ENCODE assay signal across 37 cellular contexts in the genomic region with DNA sequence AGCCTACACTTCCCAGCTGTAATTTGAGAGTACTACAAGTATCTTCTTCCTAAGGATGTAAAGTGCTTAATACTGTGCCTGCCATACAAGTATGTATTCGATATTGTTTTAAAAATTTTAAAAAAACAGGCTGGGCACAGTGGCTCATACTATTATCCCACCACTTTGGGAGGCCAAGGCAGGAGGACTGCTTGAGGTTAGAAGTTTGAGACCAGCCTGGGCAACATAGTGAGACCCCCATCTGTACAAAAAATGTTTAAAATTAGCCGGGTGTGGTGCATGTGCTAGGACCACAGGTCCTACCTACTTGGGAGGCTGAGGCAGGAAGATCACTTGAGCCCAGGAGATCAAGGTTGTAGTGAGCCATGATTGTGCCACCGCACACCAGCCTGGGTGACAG.
"Had no signal": no experiment of that assay in that cellular context is flagged by ENCODE, and none has a peak within 500 bp of the region (broad histone marks: within the 10 kb centered on the region; RNA-seq: fewer than 3 reads in every experiment).

No MANE protein-coding gene starts in this region.

- H3K9me3 Mint-ChIP-seq: activated naive CD4-positive, alpha-beta T cell treated with anti-CD3 and anti-CD28 coated beads for 36 hours; activated naive CD4-positive, alpha-beta T cell treated with anti-CD3 and anti-CD28 coated beads, Interleukin-2, amount 10 ng/mL, durations not matched to agents 7 days and 5 days; activated naive CD4-positive, alpha-beta T cell treated with anti-CD3 and anti-CD28 coated beads, Interleukin-2, amount 50 U/mL, for 24 hours; activated naive CD4-positive, alpha-beta T cell treated with anti-CD3 and anti-CD28 coated beads, Interleukin-2, amount 50 U/mL, for 72 hours; activated naive CD8-positive, alpha-beta T cell treated with anti-CD3 and anti-CD28 coated beads for 36 hours; activated naive CD8-positive, alpha-beta T cell treated with anti-CD3 and anti-CD28 coated beads, Interleukin-2, amount 10 ng/mL, durations not matched to agents 7 days and 5 days; activated naive CD8-positive, alpha-beta T cell treated with anti-CD3 and anti-CD28 coated beads, Interleukin-2, amount 50 U/mL, for 24 hours; activated T-cell treated with anti-CD3 and anti-CD28 coated beads, Interleukin-2, amount 50 U/mL, for 24 hours; activated T-cell treated with anti-CD3 and anti-CD28 coated beads, Interleukin-2, amount 50 U/mL, for 4 hours; activated T-cell treated with anti-CD3 and anti-CD28 coated beads, Interleukin-2, amount 50 U/mL, for 72 hours; activated T-helper 1 cell treated with anti-CD3 and anti-CD28 coated beads, Interleukin-12 subunit alpha, Interleukin-12 subunit beta, Interleukin-2, Interleukin-4 antibody, amounts not matched to agents 30 ng/mL and 10 ng/mL and 1 ng/mL, durations not matched to agents 14 hours and 24 hours and 36 hours; activated T-helper 17 cell treated with anti-CD3 and anti-CD28 coated beads, Interleukin-2, amount 50 U/mL, for 72 hours; activated T-helper 2 cell treated with anti-CD3 and anti-CD28 coated beads, Interferon-gamma antibody, Interleukin-2, Interleukin-4, amounts not matched to agents 10 μg/mL and 5 μg/mL and 100 μg/mL, durations not matched to agents 14 hours and 24 hours and 36 hours; brain; central memory CD8-positive, alpha-beta T cell had no signal

- H3K27ac Mint-ChIP-seq: activated naive CD4-positive, alpha-beta T cell treated with anti-CD3 and anti-CD28 coated beads for 36 hours; activated naive CD4-positive, alpha-beta T cell treated with anti-CD3 and anti-CD28 coated beads, Interleukin-2, amount 10 ng/mL, durations not matched to agents 7 days and 5 days; activated naive CD4-positive, alpha-beta T cell treated with anti-CD3 and anti-CD28 coated beads, Interleukin-2, amount 50 U/mL, for 24 hours; activated naive CD4-positive, alpha-beta T cell treated with anti-CD3 and anti-CD28 coated beads, Interleukin-2, amount 50 U/mL, for 72 hours; activated naive CD8-positive, alpha-beta T cell; activated naive CD8-positive, alpha-beta T cell treated with anti-CD3 and anti-CD28 coated beads for 36 hours; activated naive CD8-positive, alpha-beta T cell treated with anti-CD3 and anti-CD28 coated beads, Interleukin-2, amount 10 ng/mL, durations not matched to agents 7 days and 5 days; activated naive CD8-positive, alpha-beta T cell treated with anti-CD3 and anti-CD28 coated beads, Interleukin-2, amount 50 U/mL, for 24 hours; activated T-cell treated with anti-CD3 and anti-CD28 coated beads, Interleukin-2, amount 50 U/mL, for 24 hours; activated T-cell treated with anti-CD3 and anti-CD28 coated beads, Interleukin-2, amount 50 U/mL, for 72 hours; activated T-helper 1 cell treated with anti-CD3 and anti-CD28 coated beads, Interleukin-12 subunit alpha, Interleukin-12 subunit beta, Interleukin-2, Interleukin-4 antibody, amounts not matched to agents 30 ng/mL and 10 ng/mL and 1 ng/mL, durations not matched to agents 14 hours and 24 hours and 36 hours; activated T-helper 17 cell treated with anti-CD3 and anti-CD28 coated beads, Interleukin-2, amount 50 U/mL, for 72 hours; activated T-helper 2 cell treated with anti-CD3 and anti-CD28 coated beads, Interferon-gamma antibody, Interleukin-2, Interleukin-4, amounts not matched to agents 10 μg/mL and 5 μg/mL and 100 μg/mL, durations not matched to agents 14 hours and 24 hours and 36 hours had no signal

- H3K4me3 ChIP-seq: adrenal gland, ascending aorta, body of pancreas, breast epithelium, cardiac muscle cell had no signal

- ATAC-seq: activated naive CD4-positive, alpha-beta T cell treated with anti-CD3 and anti-CD28 coated beads, Interleukin-2, amount 50 U/mL, for 72 hours; activated naive CD8-positive, alpha-beta T cell treated with anti-CD3 and anti-CD28 coated beads, Interleukin-2, amount 50 U/mL, for 24 hours; activated T-cell treated with anti-CD3 and anti-CD28 coated beads, Interleukin-2, amount 50 U/mL, for 4 hours; activated T-cell treated with anti-CD3 and anti-CD28 coated beads, Interleukin-2, amount 50 U/mL, for 72 hours; activated T-helper 17 cell treated with anti-CD3 and anti-CD28 coated beads, Interleukin-2, amount 50 U/mL, for 72 hours; body of pancreas had no signal

- H3K36me3 ChIP-seq: breast epithelium had no signal

- DNase-seq: activated effector memory CD4-positive, alpha-beta T cell treated with anti-CD3 and anti-CD28 coated beads, Interleukin-2, amount 50 U/mL, for 16 hours; activated gamma-delta T cell; activated gamma-delta T cell treated with Interleukin-2 at 50 U/mL for 16 hours; activated naive CD4-positive, alpha-beta T cell; activated naive CD4-positive, alpha-beta T cell treated with anti-CD3 and anti-CD28 coated beads for 36 hours; activated naive CD4-positive, alpha-beta T cell treated with anti-CD3 and anti-CD28 coated beads, Interleukin-2, amount 10 ng/mL, durations not matched to agents 7 days and 5 days; activated naive CD4-positive, alpha-beta T cell treated with anti-CD3 and anti-CD28 coated beads, Interleukin-2, amount 50 U/mL, for 16 hours; activated naive CD4-positive, alpha-beta T cell treated with Interleukin-2 at 50 U/mL for 16 hours; activated naive CD8-positive, alpha-beta T cell treated with anti-CD3 and anti-CD28 coated beads for 36 hours; activated naive CD8-positive, alpha-beta T cell treated with anti-CD3 and anti-CD28 coated beads, Interleukin-2, amount 10 ng/mL, durations not matched to agents 7 days and 5 days; activated naive CD8-positive, alpha-beta T cell treated with anti-CD3 and anti-CD28 coated beads, Interleukin-2, amount 50 U/mL, for 24 hours; activated T-cell treated with anti-CD3 and anti-CD28 coated beads, Interleukin-2, amount 50 U/mL, for 1 hour; activated T-cell treated with anti-CD3 and anti-CD28 coated beads, Interleukin-2, amount 50 U/mL, for 24 hours; activated T-cell treated with anti-CD3 and anti-CD28 coated beads, Interleukin-2, amount 50 U/mL, for 4 hours; activated T-cell treated with anti-CD3 and anti-CD28 coated beads, Interleukin-2, amount 50 U/mL, for 48 hours; activated T-cell treated with anti-CD3 and anti-CD28 coated beads, Interleukin-2, amount 50 U/mL, for 72 hours; adrenal gland; amniotic stem cell; amygdala; anterior cingulate cortex; aorta; body of pancreas; brain microvascular endothelial cell; caudate nucleus; central memory CD4-positive, alpha-beta T cell; cerebellar nuclear complex had no signal

- H3K4me1 ChIP-seq: ascending aorta, body of pancreas, breast epithelium had no signal

- H3K9me3 ChIP-seq: adrenal gland, ascending aorta, body of pancreas, breast epithelium had no signal

- H3K4me1 Mint-ChIP-seq: activated T-helper 17 cell treated with anti-CD3 and anti-CD28 coated beads, Interleukin-2, amount 50 U/mL, for 72 hours had no signal

- H3K4me3 Mint-ChIP-seq: activated naive CD4-positive, alpha-beta T cell treated with anti-CD3 and anti-CD28 coated beads for 36 hours; activated naive CD4-positive, alpha-beta T cell treated with anti-CD3 and anti-CD28 coated beads, Interleukin-2, amount 10 ng/mL, durations not matched to agents 7 days and 5 days; activated naive CD4-positive, alpha-beta T cell treated with anti-CD3 and anti-CD28 coated beads, Interleukin-2, amount 50 U/mL, for 24 hours; activated naive CD8-positive, alpha-beta T cell; activated naive CD8-positive, alpha-beta T cell treated with anti-CD3 and anti-CD28 coated beads for 36 hours; activated naive CD8-positive, alpha-beta T cell treated with anti-CD3 and anti-CD28 coated beads, Interleukin-2, amount 10 ng/mL, durations not matched to agents 7 days and 5 days; activated naive CD8-positive, alpha-beta T cell treated with anti-CD3 and anti-CD28 coated beads, Interleukin-2, amount 50 U/mL, for 24 hours; activated T-cell treated with anti-CD3 and anti-CD28 coated beads, Interleukin-2, amount 50 U/mL, for 24 hours; activated T-cell treated with anti-CD3 and anti-CD28 coated beads, Interleukin-2, amount 50 U/mL, for 4 hours; activated T-cell treated with anti-CD3 and anti-CD28 coated beads, Interleukin-2, amount 50 U/mL, for 72 hours; activated T-helper 1 cell treated with anti-CD3 and anti-CD28 coated beads, Interleukin-12 subunit alpha, Interleukin-12 subunit beta, Interleukin-2, Interleukin-4 antibody, amounts not matched to agents 30 ng/mL and 10 ng/mL and 1 ng/mL, durations not matched to agents 14 hours and 24 hours and 36 hours; activated T-helper 17 cell treated with anti-CD3 and anti-CD28 coated beads, Interleukin-2, amount 50 U/mL, for 72 hours; brain; central memory CD8-positive, alpha-beta T cell had no signal

- H3K27me3 Mint-ChIP-seq: activated naive CD4-positive, alpha-beta T cell treated with anti-CD3 and anti-CD28 coated beads, Interleukin-2, amount 10 ng/mL, durations not matched to agents 7 days and 5 days; activated naive CD4-positive, alpha-beta T cell treated with anti-CD3 and anti-CD28 coated beads, Interleukin-2, amount 50 U/mL, for 24 hours; activated naive CD8-positive, alpha-beta T cell; activated naive CD8-positive, alpha-beta T cell treated with anti-CD3 and anti-CD28 coated beads for 36 hours; activated naive CD8-positive, alpha-beta T cell treated with anti-CD3 and anti-CD28 coated beads, Interleukin-2, amount 10 ng/mL, durations not matched to agents 7 days and 5 days; activated naive CD8-positive, alpha-beta T cell treated with anti-CD3 and anti-CD28 coated beads, Interleukin-2, amount 50 U/mL, for 24 hours; activated T-cell treated with anti-CD3 and anti-CD28 coated beads, Interleukin-2, amount 50 U/mL, for 24 hours; activated T-helper 17 cell treated with anti-CD3 and anti-CD28 coated beads, Interleukin-2, amount 50 U/mL, for 72 hours; brain; central memory CD8-positive, alpha-beta T cell had no signal

- H3K27ac ChIP-seq: adrenal gland, ascending aorta, body of pancreas, brain microvascular endothelial cell, breast epithelium, cardiac muscle cell had no signal
